Comparison of ENCODE assay signal across 9 cellular contexts in the genomic region with DNA sequence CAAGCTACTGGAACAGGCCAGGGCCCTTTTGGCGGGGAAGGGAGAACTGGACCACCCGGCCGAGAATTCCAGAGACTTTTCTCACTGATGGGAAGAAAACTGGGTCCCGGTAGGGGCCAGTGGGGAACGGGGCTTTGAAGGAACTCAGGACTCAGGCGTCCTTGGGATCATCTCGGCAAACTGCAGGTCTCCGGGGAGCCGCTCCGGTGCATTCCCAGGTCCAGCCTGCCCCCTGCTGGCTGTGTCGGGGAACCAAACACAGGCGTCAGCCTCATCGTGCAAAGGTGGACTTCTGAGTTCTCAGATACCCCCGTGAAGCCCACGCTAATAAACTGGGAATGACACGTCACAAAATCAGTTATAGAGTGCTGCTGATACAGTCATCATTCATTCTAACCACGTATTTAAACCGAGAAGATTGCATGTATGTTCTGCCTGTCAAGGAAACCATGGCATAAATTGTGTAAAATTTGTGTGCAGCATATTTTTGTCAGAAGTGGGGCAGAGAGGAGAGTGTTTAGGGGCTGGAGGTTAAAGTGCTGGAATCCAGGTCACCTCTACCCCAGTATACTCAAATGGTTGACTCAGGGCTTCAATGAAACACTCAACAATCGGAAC.
DNase-seq lines count a peak whose midpoint lies in the region; FAIRE-seq and TF ChIP-seq lines count a peak whose summit lies in the region.
"Had no signal": no experiment of that assay in that cellular context is flagged by ENCODE, and none has a peak within 500 bp of the region (broad histone marks: within the 10 kb centered on the region; RNA-seq: fewer than 3 reads in every experiment).

No MANE protein-coding gene starts in this region.

- peaks cover 6% of the 10 kb centered on the region for H3K4me1 Mint-ChIP-seq in activated T-cell treated with anti-CD3 and anti-CD28 coated beads, Interleukin-2, amount 50 U/mL, for 24 hours (ENCODE audit: low read depth)

- H3K9me3 Mint-ChIP-seq in activated T-cell treated with anti-CD3 and anti-CD28 coated beads, Interleukin-2, amount 50 U/mL, for 24 hours, result no peaks in the 10 kb centered on the region

- FAIRE-seq in GM12891 (lab: Jason Lieb, UNC), result peak; percentile 76
- FAIRE-seq: islet of Langerhans had no signal

- intact Hi-C loops in uterus (cut with DNase I; ENCODE audit: low total_unique reads), result loop anchor here (5.0 kb wide), 1 partner anchor 385 kb away; no protein-coding TSS in a partner anchor

- peaks cover 0 to 10% of the 10 kb centered on the region in 2 donors for H3K4me1 ChIP-seq in uterus

- no peaks in the 10 kb centered on the region for H3K36me3 Mint-ChIP-seq in activated T-cell treated with anti-CD3 and anti-CD28 coated beads, Interleukin-2, amount 50 U/mL, for 24 hours (ENCODE audit: low read depth)

- H3K27ac Mint-ChIP-seq in activated T-cell treated with anti-CD3 and anti-CD28 coated beads, Interleukin-2, amount 50 U/mL, for 24 hours, result no peak overlapping the region

- H3K4me3 Mint-ChIP-seq in activated T-cell treated with anti-CD3 and anti-CD28 coated beads, Interleukin-2, amount 50 U/mL, for 24 hours, result no peak overlapping the region

- peaks cover 69% of the 10 kb centered on the region for H3K27me3 Mint-ChIP-seq in activated T-cell treated with anti-CD3 and anti-CD28 coated beads, Interleukin-2, amount 50 U/mL, for 24 hours

- peak overlapping the region in 1 of 2 donors; percentile 38 for H3K27ac ChIP-seq in uterus

- POLR2A ChIA-PET in AG04449 (lab: Yijun Ruan, JAX), result no interaction called here

- H3K9me3 ChIP-seq in uterus, result no peaks in the 10 kb centered on the region

- TF ChIP-seq CTCF in AG04449 (IDR thresholded peaks at IDR 0.05; ENCODE audit: insufficient read depth, low read length, missing control alignments), result peak; percentile 91
- peak; percentile 94 for TF ChIP-seq CTCF in foreskin fibroblast (IDR thresholded peaks at IDR 0.05; ENCODE audit: low read depth, low read length)
- TF ChIP-seq CTCF in uterus (IDR thresholded peaks at IDR 0.05), result peak; percentile 66 to 88 (median 82)

- CTCF ChIA-PET in AG04449 (lab: Yijun Ruan, JAX), result interaction anchor here (0.7 to 11.4 kb wide), 28 partner anchors 8 to 421 kb away, joined by 3 to 311 read pairs (median 4); no protein-coding TSS in a partner anchor

- H3K4me3 ChIP-seq in AG04449 (ENCODE audit: low read depth, low read length), result no peak overlapping the region
- no peak overlapping the region for H3K4me3 ChIP-seq in foreskin fibroblast (ENCODE audit: low read depth in 1 of 2, low read length in 2 of 2)
- H3K4me3 ChIP-seq in uterus, result no peak overlapping the region

- DNase-seq in AG04449 (ENCODE audit: low read depth, low spot score) (no peak), GM12891 (ENCODE audit: insufficient read length, low spot score) (peak; percentile 85), NCI-H2227 treated with DMSO at 0.1 percent for 48 hours (lab: John Stamatoyannopoulos, UW) (peak; percentile 60), foreskin fibroblast (peak; percentile 29 to 77), nucleus accumbens (lab: John Stamatoyannopoulos, UW) (peak in 52 of 56 donors; percentile 3 to 80 (median 47)), uterus (peak; percentile 44 to 75), SIG-M5 (lab: John Stamatoyannopoulos, UW) (no peak)
- peak; percentile 66 for DNase-seq in activated T-cell treated with anti-CD3 and anti-CD28 coated beads, Interleukin-2, amount 50 U/mL, for 24 hours

- H3K36me3 ChIP-seq in uterus, result no peaks in the 10 kb centered on the region

- TF ChIP-seq POLR2A in GM12891 (IDR thresholded peaks at IDR 0.05; ENCODE audit: low read depth, low read length) (no peak), uterus (IDR thresholded peaks at IDR 0.05) (no peak)

- H3K27me3 ChIP-seq in uterus, result peaks cover 3 to 20% of the 10 kb centered on the region in 2 donors

TF ChIP-seq in GM12891, 5 proteins besides CTCF, POLR2A, EP300 and RAD21:
- TF ChIP-seq POU2F2 (IDR thresholded peaks at IDR 0.05; ENCODE audit: low read depth, low read length) (no peak), POLR2AphosphoS5 (IDR thresholded peaks at IDR 0.05; ENCODE audit: low read depth, low read length) (no peak), PAX5 (IDR thresholded peaks at IDR 0.05; ENCODE audit: insufficient read depth, low read length, severe bottlenecking) (no peak), SPI1 (IDR thresholded peaks at IDR 0.05; ENCODE audit: low read depth, low read length) (no peak), TAF1 (IDR thresholded peaks at IDR 0.05; ENCODE audit: low read depth, low read length) (no peak)

Comparison
In these comparisons a context has a peak if more than half of its experiments do, and no peak if none do; other contexts are left out.
1. DNase-seq: peak in GM12891 (single experiment), NCI-H2227 treated with DMSO at 0.1 percent for 48 hours (single experiment), activated T-cell treated with anti-CD3 and anti-CD28 coated beads, Interleukin-2, amount 50 U/mL, for 24 hours (single experiment), foreskin fibroblast (2 of 2), nucleus accumbens (52 of 56) and uterus (2 of 2); none in AG04449 (single experiment) and SIG-M5 (single experiment).
2. Peak in every context shown above with its lines, with median percentiles within 50 percentile points of each other: CTCF ChIP-seq.